Comparison of ENCODE assay signal across 19 cellular contexts in genomic region chr7:134200970-134201369, GRCh38.
DNase-seq lines count a peak whose midpoint lies in the region; ATAC-seq, FAIRE-seq and TF ChIP-seq lines count a peak whose summit lies in the region.
"Had no signal": no experiment of that assay in that cellular context is flagged by ENCODE, and none has a peak within 500 bp of the region (broad histone marks: within the 10 kb centered on the region; RNA-seq: fewer than 3 reads in every experiment).

No MANE protein-coding gene starts in this region.

- H3K79me2 ChIP-seq in OCI-LY1 (ENCODE audit: insufficient read depth, low read length) (no peaks in the 10 kb centered on the region), K562 (ENCODE audit: control insufficient read depth, insufficient read depth, low read length) (no peaks in the 10 kb centered on the region)

- H3K27ac ChIP-seq in OCI-LY1 (ENCODE audit: low read depth, low read length, poor library complexity, severe bottlenecking) (no peak overlapping the region), K562 (ENCODE audit: extremely low read depth, low read depth, low read length) (peak overlapping the region; percentile 7; the same call in 2 of the 3 replicates)
- H3K27ac ChIP-seq: BLaER1, C4-2B had no signal

- H2AFZ ChIP-seq in OCI-LY1 (ENCODE audit: low read length), result 0 out of 2 replicates have a peak overlapping the region, but pooled peaks have one; percentile 15
- peak overlapping the region; percentile 61 for H2AFZ ChIP-seq in K562 (ENCODE audit: low read depth, low read length)
- H2AFZ ChIP-seq: GM23338 had no signal

- CTCF ChIA-PET in K562 (lab: Yijun Ruan, JAX; ENCODE audit: low intra/inter-chr PET ratio), result no interaction called here

- H3K9me1 ChIP-seq in K562 (ENCODE audit: control insufficient read depth, insufficient read depth, low read length), result no peaks in the 10 kb centered on the region

- 11% methylated on average over 5 of the region's 5 CpGs for WGBS in K562 (ENCODE audit: insufficient coverage, low coverage, missing lambda C conversion rate)

- H3K36me3 ChIP-seq in OCI-LY1 (ENCODE audit: insufficient read depth, low read length) (no peaks in the 10 kb centered on the region), K562 (ENCODE audit: control insufficient read depth, insufficient read depth, low read length) (no peaks in the 10 kb centered on the region)
- H3K36me3 ChIP-seq: BLaER1 had no signal

- no peaks in the 10 kb centered on the region for H3K9me3 ChIP-seq in OCI-LY1 (ENCODE audit: low read length)
- peaks cover 6% of the 10 kb centered on the region; the same call in 1 of the 2 replicates for H3K9me3 ChIP-seq in K562 (replicated peaks; ENCODE audit: control insufficient read depth, insufficient read depth, low read depth, low read length)
- H3K9me3 ChIP-seq: BLaER1 had no signal

- TF ChIP-seq CTCF in OCI-LY1 (IDR thresholded peaks at IDR 0.05; ENCODE audit: low read length), result no peak
- TF ChIP-seq CTCF in K562 (IDR thresholded peaks at IDR 0.05 in 2 of 3, conservative IDR thresholded peaks at IDR 0.05 in 1 of 3; ENCODE audit: insufficient read depth in 2 of 3, low read depth in 1 of 3, low read length in 3 of 3), result no peak

- no peak for TF ChIP-seq RAD21 in K562 (CRISPR knock-in tag; conservative IDR thresholded peaks at IDR 0.05 in 1 of 2, IDR thresholded peaks at IDR 0.05 in 1 of 2)

- in situ Hi-C loops in K562 (cut with MboI), result no loop called here

- no peak for TF ChIP-seq POLR2A in K562 (conservative IDR thresholded peaks at IDR 0.05)

- TF ChIP-seq EP300 in K562 (IDR thresholded peaks at IDR 0.05; ENCODE audit: low read length), result no peak

- no peak for FAIRE-seq in K562 (lab: Jason Lieb, UNC)
- FAIRE-seq: D721Med, GM12891, GM18507 had no signal

- no TSS peak for BruUV-seq in K562 (replicated peaks; lab: Mats Ljungman, UMichigan)

- H3K27me3 ChIP-seq in OCI-LY1 (ENCODE audit: insufficient read depth, low read length) (no peaks in the 10 kb centered on the region), K562 (ENCODE audit: control insufficient read depth in 2 of 2, insufficient read depth in 2 of 2, low read length in 2 of 2) (no peaks in the 10 kb centered on the region)
- H3K27me3 ChIP-seq: BLaER1 had no signal

- POLR2A ChIA-PET in K562 (lab: Yijun Ruan, JAX), result interaction anchor here (0.6 to 2.3 kb wide), 5 partner anchors 10 to 1157 kb away, joined by 3 to 16 read pairs (median 3); no protein-coding TSS in a partner anchor

- H3F3A ChIP-seq in OCI-LY1 (ENCODE audit: insufficient read depth, low read length), result no peaks in the 10 kb centered on the region

- no peak overlapping the region for H3K9ac ChIP-seq in OCI-LY1 (ENCODE audit: low read length)
- no peak overlapping the region for H3K9ac ChIP-seq in K562 (ENCODE audit: insufficient read depth in 1 of 2, low read depth in 2 of 2, low read length in 2 of 2)
- H3K9ac ChIP-seq: BLaER1 had no signal

- H3K9me2 ChIP-seq in OCI-LY1 (ENCODE audit: low read depth, low read length), result no peaks in the 10 kb centered on the region

- DNase-seq in Jurkat, Clone E6-1 (ENCODE audit: low read depth, low spot score), result peak; percentile 78
- DNase-seq in K562 (ENCODE audit: extremely low read depth in 1 of 4, low spot score in 3 of 4) (peak in 2 of 4 experiments; percentile 10 to 42), NCI-H446 (lab: John Stamatoyannopoulos, UW) (no peak), ureter (ENCODE audit: low spot score) (no peak), HUDEP-2 (lab: John Stamatoyannopoulos, UW; ENCODE audit: unreplicated experiment in 76 of 76) (no peak)
- DNase-seq: CD4-positive, CD25-positive, alpha-beta regulatory T cell; CD8-positive, alpha-beta memory T cell; DMS 273 treated with DMSO at 0.1 percent for 48 hours; DMS79; GF-D8; H9 had no signal

- H3K4me1 ChIP-seq in OCI-LY1 (ENCODE audit: insufficient read depth, low read length, severe bottlenecking), result peaks cover 13% of the 10 kb centered on the region
- H3K4me1 ChIP-seq in K562 (replicated peaks in 1 of 2; ENCODE audit: control insufficient read depth in 2 of 2, insufficient read depth in 2 of 2, low read length in 2 of 2), result peaks cover 2 to 26% of the 10 kb centered on the region in 2 experiments; a peak in 3 of 5 replicates
- H3K4me1 ChIP-seq: BLaER1 had no signal

- H4K20me1 ChIP-seq in OCI-LY1 (ENCODE audit: insufficient read depth, low read length) (no peaks in the 10 kb centered on the region), K562 (replicated peaks; ENCODE audit: control insufficient read depth, insufficient read depth, low read length) (no peaks in the 10 kb centered on the region)
- H4K20me1 ChIP-seq: BLaER1 had no signal

- no peak; the same call in 2 of the 3 replicates for ATAC-seq in K562
- ATAC-seq: GM23338, HCT116 had no signal

- intact Hi-C loops in K562 (cut with micrococcal nuclease), result no loop called here

- H3K4me2 ChIP-seq in OCI-LY1 (ENCODE audit: low read length) (no peak overlapping the region), K562 (ENCODE audit: insufficient read depth, low read length) (peak overlapping the region; percentile 4; the same call in 1 of the 2 replicates)
- H3K4me2 ChIP-seq: BLaER1, GM23338 had no signal

- H3K4me3 ChIP-seq in Jurkat, Clone E6-1 (ENCODE audit: low read length), result no peak overlapping the region
- H3K4me3 ChIP-seq in OCI-LY1 (ENCODE audit: low read depth, low read length, poor library complexity, severe bottlenecking) (no peak overlapping the region), K562 (no peak overlapping the region)
- H3K4me3 ChIP-seq: BLaER1, GM23338 had no signal

TF ChIP-seq in K562, 482 proteins besides CTCF, POLR2A, EP300 and RAD21 (continues in another document):
- TF ChIP-seq STAG1 (CRISPR knock-in tag; IDR thresholded peaks at IDR 0.05; ENCODE audit: borderline replicate concordance), result no peak
- no peak for TF ChIP-seq ZKSCAN3 (CRISPR knock-in tag; IDR thresholded peaks at IDR 0.05)
- TF ChIP-seq ZSCAN29 (IDR thresholded peaks at IDR 0.05), result no peak
- no peak for TF ChIP-seq ZNF644 (tag; IDR thresholded peaks at IDR 0.05; ENCODE audit: low read depth)
- no peak for TF ChIP-seq SAFB (IDR thresholded peaks at IDR 0.05; ENCODE audit: borderline replicate concordance, low read depth, low read length)
- no peak for TF ChIP-seq BHLHE40 (IDR thresholded peaks at IDR 0.05; ENCODE audit: low read length)
- TF ChIP-seq THAP12 (CRISPR knock-in tag; IDR thresholded peaks at IDR 0.05), result no peak
- TF ChIP-seq CTBP1 (IDR thresholded peaks at IDR 0.05; ENCODE audit: borderline replicate concordance), result no peak
